Comparison of ENCODE assay signal across 1 cellular context in genomic region chr14:68372363-68372762, GRCh38.
TF ChIP-seq lines count a peak whose summit lies in the region.

No MANE protein-coding gene starts in this region.

TF ChIP-seq in H1, 55 proteins besides CTCF, POLR2A, EP300 and RAD21:
- TF ChIP-seq SP1 (IDR thresholded peaks at IDR 0.05; ENCODE audit: low read depth, low read length): no peak
- no peak for TF ChIP-seq SP4 (IDR thresholded peaks at IDR 0.05; ENCODE audit: low read length)
- peak; percentile 44; the same call in 1 of the 2 replicates for TF ChIP-seq CEBPB (IDR thresholded peaks at IDR 0.05; ENCODE audit: low read depth, low read length)
- no peak for TF ChIP-seq CHD1 (IDR thresholded peaks at IDR 0.05; ENCODE audit: low read depth, low read length)
- no peak for TF ChIP-seq RFX5 (IDR thresholded peaks at IDR 0.05; ENCODE audit: borderline replicate concordance, low read depth, low read length)
- TF ChIP-seq CHD7 (IDR thresholded peaks at IDR 0.05; ENCODE audit: insufficient replicate concordance, low read length): no peak
- TF ChIP-seq NANOG (IDR thresholded peaks at IDR 0.05; ENCODE audit: insufficient read depth, low read depth, low read length, poor library complexity, severe bottlenecking): peak; percentile 15
- no peak for TF ChIP-seq NRF1 (IDR thresholded peaks at IDR 0.05; ENCODE audit: low read depth, low read length)
